Comparison of ENCODE assay signal across 19 cellular contexts in genomic region chr2:84395819-84396218, GRCh38.
DNase-seq lines count a peak whose midpoint lies in the region; ATAC-seq and TF ChIP-seq lines count a peak whose summit lies in the region.
"Had no signal": no experiment of that assay in that cellular context is flagged by ENCODE, and none has a peak within 500 bp of the region (broad histone marks: within the 10 kb centered on the region; RNA-seq: fewer than 3 reads in every experiment).

No MANE protein-coding gene starts in this region.

- TF ChIP-seq CTCF in HFFc6 (IDR thresholded peaks at IDR 0.05) (no peak), astrocyte of the cerebellum (IDR thresholded peaks at IDR 0.05; ENCODE audit: low read depth, low read length, missing control alignments) (no peak)

- no peak overlapping the region for H3K4me3 ChIP-seq in astrocyte of the cerebellum (ENCODE audit: low read depth, low read length)

- no peaks in the 10 kb centered on the region for H3K36me3 Mint-ChIP-seq in HFFc6 (ENCODE audit: low read depth)

- no peak overlapping the region for H3K4me3 Mint-ChIP-seq in HFFc6
- H3K4me3 Mint-ChIP-seq: activated CD8-positive, alpha-beta memory T cell treated with anti-CD3 and anti-CD28 coated beads, Interleukin-2, amount 10 ng/mL, durations not matched to agents 7 days and 5 days; T-helper 17 cell had no signal

- peak overlapping the region; percentile 51; the same call in 1 of the 2 replicates for H3K27ac Mint-ChIP-seq in HFFc6
- H3K27ac Mint-ChIP-seq: activated CD8-positive, alpha-beta memory T cell treated with anti-CD3 and anti-CD28 coated beads, Interleukin-2, amount 10 ng/mL, durations not matched to agents 7 days and 5 days; T-helper 17 cell had no signal

- DNase-seq in AG20443 (ENCODE audit: low spot score) = peak; percentile 41
- peak; percentile 56 for DNase-seq in HFFc6
- peak; percentile 18 for DNase-seq in astrocyte of the cerebellum (ENCODE audit: low read depth)
- DNase-seq in iris pigment epithelial cell (ENCODE audit: low read depth) = peak; percentile 48
- no peak for DNase-seq in OCI-M2 (lab: John Stamatoyannopoulos, UW; ENCODE audit: unreplicated experiment)
- no peak for DNase-seq in activated T-cell treated with anti-CD3 and anti-CD28 coated beads, Interleukin-2, amount 50 U/mL, for 48 hours
- DNase-seq: activated CD4-positive, CD25-positive, alpha-beta regulatory T cell treated with anti-CD3 and anti-CD28 coated beads, Interleukin-2, amount 50 U/mL, for 72 hours; activated CD8-positive, alpha-beta memory T cell treated with anti-CD3 and anti-CD28 coated beads, Interleukin-2, amount 10 ng/mL, durations not matched to agents 7 days and 5 days; activated gamma-delta T cell treated with Interleukin-2 at 50 U/mL for 16 hours; DMS79 treated with DMSO at 0.1 percent for 48 hours; effector CD4-positive, alpha-beta T cell; NCI-H510A; occipital lobe; SHP77 treated with DMSO at 0.1 percent for 48 hours; T-helper 17 cell; trophoblast cell had no signal

- peaks cover 4% of the 10 kb centered on the region; the same call in 1 of the 2 replicates for H3K27me3 Mint-ChIP-seq in HFFc6 (ENCODE audit: insufficient read depth)

- in situ Hi-C loops in astrocyte of the cerebellum (cut with HindIII; ENCODE audit: low sequenced_read_pairs) = no loop called here

- H3K9me3 Mint-ChIP-seq in HFFc6 = no peaks in the 10 kb centered on the region

- ATAC-seq in HG03025 (IDR thresholded peaks at IDR 0.05; ENCODE audit: low FRiP score, unreplicated experiment) = no peak
- ATAC-seq in HG03139 (IDR thresholded peaks at IDR 0.05; ENCODE audit: unreplicated experiment) = no peak
- ATAC-seq: activated CD8-positive, alpha-beta memory T cell treated with anti-CD3 and anti-CD28 coated beads, Interleukin-2, amount 10 ng/mL, durations not matched to agents 7 days and 5 days; left lobe of liver; T-helper 17 cell had no signal

- peaks cover 23% of the 10 kb centered on the region for H3K4me1 Mint-ChIP-seq in HFFc6 (ENCODE audit: low read depth)
- H3K4me1 Mint-ChIP-seq: activated CD8-positive, alpha-beta memory T cell treated with anti-CD3 and anti-CD28 coated beads, Interleukin-2, amount 10 ng/mL, durations not matched to agents 7 days and 5 days; T-helper 17 cell had no signal

Comparison
In these comparisons a context has a peak if more than half of its experiments do, and no peak if none do; other contexts are left out.
1. DNase-seq: peak in AG20443 (single experiment), HFFc6 (single experiment), astrocyte of the cerebellum (single experiment) and iris pigment epithelial cell (single experiment); none in OCI-M2 (single experiment) and activated T-cell treated with anti-CD3 and anti-CD28 coated beads, Interleukin-2, amount 50 U/mL, for 48 hours (0 of 2).